Comparison of ENCODE assay signal across 21 cellular contexts in genomic region chr4:179285696-179286095, GRCh38.
A peak's percentile ranks its signal among the peaks of the same experiment; 100 is the strongest.
DNase-seq lines count a peak whose midpoint lies in the region; ATAC-seq, FAIRE-seq and TF ChIP-seq lines count a peak whose summit lies in the region.
"Had no signal": no experiment of that assay in that cellular context is flagged by ENCODE, and none has a peak within 500 bp of the region (broad histone marks: within the 10 kb centered on the region; RNA-seq: fewer than 3 reads in every experiment).

No MANE protein-coding gene starts in this region.

- peaks cover 21% of the 10 kb centered on the region; the same call in 1 of the 2 replicates for H3K4me1 ChIP-seq in HepG2 (ENCODE audit: insufficient read depth, low read length)
- no peaks in the 10 kb centered on the region for H3K4me1 ChIP-seq in right lobe of liver
- no peaks in the 10 kb centered on the region for H3K4me1 ChIP-seq in suprapubic skin
- H3K4me1 ChIP-seq: BE2C had no signal

- no TSS peak for BruUV-seq in HepG2 (replicated peaks; lab: Mats Ljungman, UMichigan)

- POLR2A ChIA-PET in HepG2 (lab: Yijun Ruan, JAX) = no interaction called here
- POLR2A ChIA-PET in activated CD4-positive, alpha-beta T cell treated with anti-CD3 and anti-CD28 coated beads for 36 hours (lab: Charles Lee) = no interaction called here

- H3K27ac ChIP-seq in HepG2 (ENCODE audit: extremely low read length, insufficient read depth, low read length) (no peak overlapping the region), right lobe of liver (no peak overlapping the region), suprapubic skin (no peak overlapping the region)
- H3K27ac ChIP-seq: C4-2B had no signal

- DNase-seq in HepG2 (ENCODE audit: low spot score) (peak; percentile 55), right lobe of liver (no peak), NCI-H69 (lab: John Stamatoyannopoulos, UW) (peak; percentile 66), SHP77 treated with DMSO at 0.1 percent for 48 hours (lab: John Stamatoyannopoulos, UW) (peak; percentile 84), suprapubic skin (ENCODE audit: low spot score in 2 of 2) (no peak), DMS114 treated with DMSO at 0.1 percent for 48 hours (lab: John Stamatoyannopoulos, UW; ENCODE audit: unreplicated experiment) (no peak)
- DNase-seq in activated CD4-positive, alpha-beta T cell treated with anti-CD3 and anti-CD28 coated beads for 36 hours = no peak
- DNase-seq: 8988T; ACHN; BE2C; CD4-positive, alpha-beta memory T cell; COR-L47; DMS79 treated with DMSO at 0.1 percent for 48 hours; EL had no signal

- H3K9me3 ChIP-seq in HepG2 (ENCODE audit: low read length) = peaks cover 43% of the 10 kb centered on the region
- no peaks in the 10 kb centered on the region for H3K9me3 ChIP-seq in right lobe of liver
- H3K9me3 ChIP-seq in suprapubic skin = no peaks in the 10 kb centered on the region
- H3K9me3 ChIP-seq: BE2C, HAP-1 had no signal

- no peaks in the 10 kb centered on the region for H3K79me2 ChIP-seq in HepG2 (ENCODE audit: insufficient read depth, low read length)

- H3K4me1 Mint-ChIP-seq in activated CD4-positive, alpha-beta T cell treated with anti-CD3 and anti-CD28 coated beads for 36 hours = no peaks in the 10 kb centered on the region
- H3K4me1 Mint-ChIP-seq: CD4-positive, alpha-beta memory T cell had no signal

- H3K36me3 Mint-ChIP-seq in activated CD4-positive, alpha-beta T cell treated with anti-CD3 and anti-CD28 coated beads for 36 hours (ENCODE audit: low read depth) = no peaks in the 10 kb centered on the region
- H3K36me3 Mint-ChIP-seq: CD4-positive, alpha-beta memory T cell had no signal

- no peak for TF ChIP-seq CTCF in HepG2 (CRISPR knock-in tag; IDR thresholded peaks at IDR 0.05)
- no peak for TF ChIP-seq CTCF in right lobe of liver (IDR thresholded peaks at IDR 0.05)
- no peak for TF ChIP-seq CTCF in suprapubic skin (IDR thresholded peaks at IDR 0.05)

- ATAC-seq in HepG2 (no peak), right lobe of liver (no peak), GM19467 (IDR thresholded peaks at IDR 0.05; ENCODE audit: unreplicated experiment) (no peak)
- ATAC-seq in activated CD4-positive, alpha-beta T cell treated with anti-CD3 and anti-CD28 coated beads for 36 hours = no peak

- TF ChIP-seq RAD21 in HepG2 (CRISPR knock-in tag; IDR thresholded peaks at IDR 0.05) = no peak

- no peaks in the 10 kb centered on the region for H4K20me1 ChIP-seq in HepG2 (ENCODE audit: insufficient read depth, low read length)

- no peak overlapping the region for H3K27ac Mint-ChIP-seq in activated CD4-positive, alpha-beta T cell treated with anti-CD3 and anti-CD28 coated beads for 36 hours
- H3K27ac Mint-ChIP-seq: CD4-positive, alpha-beta memory T cell had no signal

- peak overlapping the region; percentile 21; the same call in 1 of the 2 replicates for H3K4me2 ChIP-seq in HepG2 (ENCODE audit: low read depth, low read length)

- 6% methylated on average over 3 of the region's 3 CpGs for WGBS in HepG2 (ENCODE audit: low lambda C conversion rate)
- 25% methylated on average over 2 of the region's 3 CpGs for WGBS in right lobe of liver (ENCODE audit: insufficient coverage, low coverage, low lambda C conversion rate, missing lambda C conversion rate)
- WGBS in suprapubic skin = 83% methylated on average over 3 of the region's 3 CpGs

- H3K27me3 ChIP-seq in HepG2 (ENCODE audit: control insufficient read depth in 1 of 2, insufficient read depth in 2 of 2, low read length in 2 of 2) (no peaks in the 10 kb centered on the region), right lobe of liver (no peaks in the 10 kb centered on the region), suprapubic skin (no peaks in the 10 kb centered on the region)
- H3K27me3 ChIP-seq: BE2C had no signal

- H2AFZ ChIP-seq in HepG2 (ENCODE audit: low read length) = no peak overlapping the region

- peaks cover 12% of the 10 kb centered on the region for H3K9me3 Mint-ChIP-seq in activated CD4-positive, alpha-beta T cell treated with anti-CD3 and anti-CD28 coated beads for 36 hours (ENCODE audit: low read depth)

- in situ Hi-C loops in HepG2 (cut with HindIII; ENCODE audit: extremely low pct_ligation_motif_present, low pct_unique_long_range_greater_than_20kb) = no loop called here

- H3K4me3 Mint-ChIP-seq in activated CD4-positive, alpha-beta T cell treated with anti-CD3 and anti-CD28 coated beads for 36 hours = no peak overlapping the region
- H3K4me3 Mint-ChIP-seq: CD4-positive, alpha-beta memory T cell had no signal

- H3K9ac ChIP-seq in HepG2 (ENCODE audit: insufficient read depth, low read depth, low read length) = no peak overlapping the region

- no peak overlapping the region for H3K4me3 ChIP-seq in HepG2 (replicated peaks in 1 of 3; ENCODE audit: insufficient read depth in 1 of 3, low read depth in 2 of 3, low read length in 3 of 3)
- H3K4me3 ChIP-seq in right lobe of liver = no peak overlapping the region
- no peak overlapping the region for H3K4me3 ChIP-seq in suprapubic skin
- H3K4me3 ChIP-seq: HAP-1 had no signal

- no peak for TF ChIP-seq POLR2A in HepG2 (IDR thresholded peaks at IDR 0.05; ENCODE audit: insufficient read depth in 1 of 2, low read depth in 2 of 2, low read length in 2 of 2)
- TF ChIP-seq POLR2A in right lobe of liver (IDR thresholded peaks at IDR 0.05) = no peak
- TF ChIP-seq POLR2A in suprapubic skin (IDR thresholded peaks at IDR 0.05) = no peak

- H3K36me3 ChIP-seq in HepG2 (replicated peaks in 1 of 2; ENCODE audit: control insufficient read depth in 1 of 2, insufficient read depth in 2 of 2, low read length in 2 of 2) (no peaks in the 10 kb centered on the region), right lobe of liver (no peaks in the 10 kb centered on the region), suprapubic skin (no peaks in the 10 kb centered on the region)
- H3K36me3 ChIP-seq: BE2C, HAP-1 had no signal

- TF ChIP-seq EP300 in HepG2 (IDR thresholded peaks at IDR 0.05; ENCODE audit: low read depth in 2 of 2, low read length in 2 of 2) (peak in 1 of 2 experiments; percentile 23; a peak in 1 of 4 replicates), HepG2 (CRISPR knock-in tag; IDR thresholded peaks at IDR 0.05; ENCODE audit: borderline replicate concordance) (no peak), suprapubic skin (IDR thresholded peaks at IDR 0.05) (no peak)

- intact Hi-C loops in HepG2 (cut with micrococcal nuclease; ENCODE audit: unreplicated experiment) = no loop called here
- intact Hi-C loops in right lobe of liver (cut with DNase I) = no loop called here
- intact Hi-C loops in activated CD4-positive, alpha-beta T cell treated with anti-CD3 and anti-CD28 coated beads for 36 hours (cut with DNase I, micrococcal nuclease) = no loop called here

- CTCF ChIA-PET in HepG2 (lab: Yijun Ruan, JAX; ENCODE audit: low intra/inter-chr PET ratio, low total read pairs) = no interaction called here
- CTCF ChIA-PET in activated CD4-positive, alpha-beta T cell treated with anti-CD3 and anti-CD28 coated beads for 36 hours (lab: Charles Lee) = no interaction called here

- no peak for FAIRE-seq in HepG2 (lab: Jason Lieb, UNC)
- FAIRE-seq: D721Med, G401.6, GM12891, H1 had no signal

- no peaks in the 10 kb centered on the region for H3K27me3 Mint-ChIP-seq in activated CD4-positive, alpha-beta T cell treated with anti-CD3 and anti-CD28 coated beads for 36 hours
- H3K27me3 Mint-ChIP-seq: CD4-positive, alpha-beta memory T cell had no signal

TF ChIP-seq in HepG2, 621 proteins besides CTCF, POLR2A, EP300 and RAD21 (continues in another document):
- TF ChIP-seq SP140L (CRISPR knock-in tag; IDR thresholded peaks at IDR 0.05; ENCODE audit: borderline replicate concordance) (no peak), ZKSCAN5 (CRISPR knock-in tag; IDR thresholded peaks at IDR 0.05) (no peak), NFYC (CRISPR knock-in tag; IDR thresholded peaks at IDR 0.05) (no peak), ZBTB20 (CRISPR knock-in tag; IDR thresholded peaks at IDR 0.05; ENCODE audit: borderline replicate concordance, low read depth) (no peak), TBX3 (IDR thresholded peaks at IDR 0.05; ENCODE audit: borderline replicate concordance) (peak; percentile 52; the same call in 1 of the 2 replicates), HIC2 (CRISPR knock-in tag; IDR thresholded peaks at IDR 0.05; ENCODE audit: low read depth) (no peak), HNF4A (CRISPR knock-in tag; IDR thresholded peaks at IDR 0.05) (0 out of 2 replicates have a peak, but pooled peaks have one; percentile 26), ZFP41 (CRISPR knock-in tag; IDR thresholded peaks at IDR 0.05; ENCODE audit: borderline replicate concordance) (no peak), HNRNPH1 (optimal IDR thresholded peaks at IDR 0.05; ENCODE audit: low read depth, low read length) (no peak)

Comparison
In these comparisons a context has a peak if more than half of its experiments do, and no peak if none do; other contexts are left out.
1. DNase-seq: peak in HepG2 (single experiment), NCI-H69 (single experiment) and SHP77 treated with DMSO at 0.1 percent for 48 hours (single experiment); none in right lobe of liver (0 of 3), suprapubic skin (0 of 2), activated CD4-positive, alpha-beta T cell treated with anti-CD3 and anti-CD28 coated beads for 36 hours (single experiment) and DMS114 treated with DMSO at 0.1 percent for 48 hours (single experiment).